In the genomic region with DNA sequence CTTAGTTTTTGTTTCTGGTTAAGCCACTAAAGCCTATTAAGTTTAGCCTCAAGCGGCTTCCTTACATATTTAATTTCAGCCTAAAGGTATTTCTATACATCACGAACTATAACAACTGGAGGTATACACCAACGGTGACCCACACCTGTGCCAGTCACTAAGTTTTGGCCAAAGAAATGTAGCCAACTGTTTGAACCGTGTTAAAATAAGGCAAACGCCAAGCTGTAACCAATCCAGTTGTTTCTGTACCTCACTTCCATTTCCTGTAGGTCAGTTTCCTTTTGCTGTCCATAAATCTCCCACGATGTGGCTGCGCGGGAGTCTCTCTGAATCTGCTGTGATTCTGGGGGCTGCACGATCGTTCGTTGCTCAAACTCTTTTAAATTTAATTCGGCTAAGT, we compare ENCODE assay signal across 1 cellular context.
TF ChIP-seq lines count a peak whose summit lies in the region.

No MANE protein-coding gene starts in this region.

TF ChIP-seq in GM23338, 12 proteins besides CTCF, POLR2A, EP300 and RAD21 (continued from another document):
- TF ChIP-seq, protein P1, sequence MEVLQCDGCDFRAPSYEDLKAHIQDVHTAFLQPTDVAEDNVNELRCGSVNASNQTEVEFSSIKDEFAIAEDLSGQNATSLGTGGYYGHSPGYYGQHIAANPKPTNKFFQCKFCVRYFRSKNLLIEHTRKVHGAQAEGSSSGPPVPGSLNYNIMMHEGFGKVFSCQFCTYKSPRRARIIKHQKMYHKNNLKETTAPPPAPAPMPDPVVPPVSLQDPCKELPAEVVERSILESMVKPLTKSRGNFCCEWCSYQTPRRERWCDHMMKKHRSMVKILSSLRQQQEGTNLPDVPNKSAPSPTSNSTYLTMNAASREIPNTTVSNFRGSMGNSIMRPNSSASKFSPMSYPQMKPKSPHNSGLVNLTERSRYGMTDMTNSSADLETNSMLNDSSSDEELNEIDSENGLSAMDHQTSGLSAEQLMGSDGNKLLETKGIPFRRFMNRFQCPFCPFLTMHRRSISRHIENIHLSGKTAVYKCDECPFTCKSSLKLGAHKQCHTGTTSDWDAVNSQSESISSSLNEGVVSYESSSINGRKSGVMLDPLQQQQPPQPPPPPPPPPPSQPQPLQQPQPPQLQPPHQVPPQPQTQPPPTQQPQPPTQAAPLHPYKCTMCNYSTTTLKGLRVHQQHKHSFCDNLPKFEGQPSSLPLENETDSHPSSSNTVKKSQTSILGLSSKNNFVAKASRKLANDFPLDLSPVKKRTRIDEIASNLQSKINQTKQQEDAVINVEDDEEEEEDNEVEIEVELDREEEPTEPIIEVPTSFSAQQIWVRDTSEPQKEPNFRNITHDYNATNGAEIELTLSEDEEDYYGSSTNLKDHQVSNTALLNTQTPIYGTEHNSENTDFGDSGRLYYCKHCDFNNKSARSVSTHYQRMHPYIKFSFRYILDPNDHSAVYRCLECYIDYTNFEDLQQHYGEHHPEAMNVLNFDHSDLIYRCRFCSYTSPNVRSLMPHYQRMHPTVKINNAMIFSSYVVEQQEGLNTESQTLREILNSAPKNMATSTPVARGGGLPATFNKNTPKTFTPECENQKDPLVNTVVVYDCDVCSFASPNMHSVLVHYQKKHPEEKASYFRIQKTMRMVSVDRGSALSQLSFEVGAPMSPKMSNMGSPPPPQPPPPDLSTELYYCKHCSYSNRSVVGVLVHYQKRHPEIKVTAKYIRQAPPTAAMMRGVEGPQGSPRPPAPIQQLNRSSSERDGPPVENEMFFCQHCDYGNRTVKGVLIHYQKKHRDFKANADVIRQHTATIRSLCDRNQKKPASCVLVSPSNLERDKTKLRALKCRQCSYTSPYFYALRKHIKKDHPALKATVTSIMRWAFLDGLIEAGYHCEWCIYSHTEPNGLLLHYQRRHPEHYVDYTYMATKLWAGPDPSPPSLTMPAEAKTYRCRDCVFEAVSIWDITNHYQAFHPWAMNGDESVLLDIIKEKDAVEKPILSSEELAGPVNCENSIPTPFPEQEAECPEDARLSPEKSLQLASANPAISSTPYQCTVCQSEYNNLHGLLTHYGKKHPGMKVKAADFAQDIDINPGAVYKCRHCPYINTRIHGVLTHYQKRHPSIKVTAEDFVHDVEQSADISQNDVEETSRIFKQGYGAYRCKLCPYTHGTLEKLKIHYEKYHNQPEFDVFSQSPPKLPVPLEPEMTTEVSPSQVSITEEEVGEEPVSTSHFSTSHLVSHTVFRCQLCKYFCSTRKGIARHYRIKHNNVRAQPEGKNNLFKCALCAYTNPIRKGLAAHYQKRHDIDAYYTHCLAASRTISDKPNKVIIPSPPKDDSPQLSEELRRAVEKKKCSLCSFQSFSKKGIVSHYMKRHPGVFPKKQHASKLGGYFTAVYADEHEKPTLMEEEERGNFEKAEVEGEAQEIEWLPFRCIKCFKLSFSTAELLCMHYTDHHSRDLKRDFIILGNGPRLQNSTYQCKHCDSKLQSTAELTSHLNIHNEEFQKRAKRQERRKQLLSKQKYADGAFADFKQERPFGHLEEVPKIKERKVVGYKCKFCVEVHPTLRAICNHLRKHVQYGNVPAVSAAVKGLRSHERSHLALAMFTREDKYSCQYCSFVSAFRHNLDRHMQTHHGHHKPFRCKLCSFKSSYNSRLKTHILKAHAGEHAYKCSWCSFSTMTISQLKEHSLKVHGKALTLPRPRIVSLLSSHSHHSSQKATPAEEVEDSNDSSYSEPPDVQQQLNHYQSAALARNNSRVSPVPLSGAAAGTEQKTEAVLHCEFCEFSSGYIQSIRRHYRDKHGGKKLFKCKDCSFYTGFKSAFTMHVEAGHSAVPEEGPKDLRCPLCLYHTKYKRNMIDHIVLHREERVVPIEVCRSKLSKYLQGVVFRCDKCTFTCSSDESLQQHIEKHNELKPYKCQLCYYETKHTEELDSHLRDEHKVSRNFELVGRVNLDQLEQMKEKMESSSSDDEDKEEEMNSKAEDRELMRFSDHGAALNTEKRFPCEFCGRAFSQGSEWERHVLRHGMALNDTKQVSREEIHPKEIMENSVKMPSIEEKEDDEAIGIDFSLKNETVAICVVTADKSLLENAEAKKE (CRISPR knock-in tag; IDR thresholded peaks at IDR 0.05): no peak
